Comparison of ENCODE assay signal across 1 cellular context in the genomic region with DNA sequence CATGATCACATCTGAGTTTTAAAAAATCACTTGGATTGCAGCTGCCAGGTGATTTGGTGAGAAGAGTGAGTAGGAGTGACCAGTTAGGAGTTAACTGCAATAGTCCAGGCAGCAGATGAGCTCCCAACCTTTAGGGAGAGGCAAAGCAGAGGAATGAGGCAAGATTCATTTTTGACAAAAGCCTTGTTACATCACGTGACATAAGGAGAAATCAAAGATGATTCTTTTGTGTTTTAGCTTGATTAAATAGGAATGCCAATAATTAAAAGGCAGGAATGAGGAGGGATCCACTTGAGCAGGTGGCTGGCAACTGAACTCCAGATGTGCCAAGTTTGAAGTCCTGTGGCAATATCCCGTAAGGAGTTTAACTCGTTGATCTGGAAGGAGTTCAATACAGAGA.
TF ChIP-seq lines count a peak whose summit lies in the region.

No MANE protein-coding gene starts in this region.

TF ChIP-seq in GM12878, 131 proteins besides CTCF, POLR2A, EP300 and RAD21:
- TF ChIP-seq TCF3 (IDR thresholded peaks at IDR 0.05; ENCODE audit: borderline replicate concordance, insufficient read depth, low read depth, low read length): no peak
- TF ChIP-seq YY1 (IDR thresholded peaks at IDR 0.05; ENCODE audit: low read depth, low read length): no peak
TF ChIP-seq in GM12878: peak in this region for 0.
